Comparison of ENCODE assay signal across 8 cellular contexts in genomic region chr1:161540562-161540945, GRCh38. TPM values are rescaled to one million over a fixed set of nuclear protein-coding genes. Genes with fewer than 3 reads are reported as not detected.
DNase-seq lines count a peak whose midpoint lies in the region; ATAC-seq, FAIRE-seq and TF ChIP-seq lines count a peak whose summit lies in the region.
"Not testable (repeated sequence)": the region's sequence is repeated elsewhere in the genome, so short reads cannot be mapped to it uniquely, and the experiment has no call there.

No MANE protein-coding gene starts in this region.

- peak overlapping the region; percentile 96 for H3K4me3 Mint-ChIP-seq in neural progenitor cell

- H3K4me1 ChIP-seq in right cardiac atrium (ENCODE audit: control insufficient read depth, insufficient read depth, low read length); neural progenitor cell; uterus: not testable (repeated sequence)

- peaks cover 22% of the 10 kb centered on the region for H3K27me3 Mint-ChIP-seq in neural progenitor cell (ENCODE audit: insufficient read depth, low read depth)

- H3K9me3 ChIP-seq in right cardiac atrium (ENCODE audit: control insufficient read depth, low read length); neural progenitor cell (ENCODE audit: low read depth); uterus: not testable (repeated sequence)

- H3K27ac Mint-ChIP-seq in neural progenitor cell = not testable (repeated sequence)

- not testable (repeated sequence) for H3K79me2 ChIP-seq in neural progenitor cell (ENCODE audit: low read depth)

- peak overlapping the region; percentile 71 for H3K4me2 ChIP-seq in neural progenitor cell

- not testable (repeated sequence) for H3K36me3 ChIP-seq in bronchial epithelial cell (ENCODE audit: control insufficient read depth, insufficient read depth, low read length); neural progenitor cell; uterus

- not testable (repeated sequence) for H3K9ac ChIP-seq in neural progenitor cell

- not testable (repeated sequence) for H3K36me3 Mint-ChIP-seq in neural progenitor cell

- 47% methylated on average over 10 of the region's 10 CpGs for WGBS in right cardiac atrium

- not testable (repeated sequence) for H3K27ac ChIP-seq in right cardiac atrium (ENCODE audit: low read length); neural progenitor cell
- H3K27ac ChIP-seq in uterus = peak overlapping the region; percentile 53 to 71

- H3K4me3 ChIP-seq in GM12865 (ENCODE audit: low read depth, low read length) (peak overlapping the region; percentile 39), bronchial epithelial cell (ENCODE audit: low read depth, low read length) (peak overlapping the region; percentile 50), neural progenitor cell (peak overlapping the region; percentile 80), uterus (peak overlapping the region in 1 of 2 donors; percentile 41)
- not testable (repeated sequence) for H3K4me3 ChIP-seq in right cardiac atrium (ENCODE audit: low read length)

- peak; percentile 18 for ATAC-seq in HG02943 (IDR thresholded peaks at IDR 0.05; ENCODE audit: low read depth, unreplicated experiment)
- peak; percentile 12 to 35 for ATAC-seq in right cardiac atrium

- DNase-seq in GM12865 (ENCODE audit: low read depth) (peak; percentile 43), NOMO-1 treated with DMSO at 0.1 percent for 48 hours (lab: John Stamatoyannopoulos, UW; ENCODE audit: unreplicated experiment) (peak; percentile 47), bronchial epithelial cell (ENCODE audit: low read depth) (peak; percentile 60)
- peak; percentile 17 to 29 for DNase-seq in activated CD4-positive, alpha-beta T cell treated with anti-CD3 and anti-CD28 coated beads, Interleukin-2, amount 50 U/mL, for 48 hours
- not testable (repeated sequence) for DNase-seq in right cardiac atrium; neural progenitor cell (ENCODE audit: low spot score); uterus

- intact Hi-C loops in right cardiac atrium (cut with DNase I); uterus (cut with DNase I; ENCODE audit: low total_unique reads): not testable (repeated sequence)

- H3K9me3 Mint-ChIP-seq in neural progenitor cell = not testable (repeated sequence)

- not testable (repeated sequence) for H4K20me1 ChIP-seq in neural progenitor cell (ENCODE audit: low read depth)

- not testable (repeated sequence) for H3F3A ChIP-seq in neural progenitor cell (ENCODE audit: low read depth)

- not testable (repeated sequence) for FAIRE-seq in bronchial epithelial cell (lab: Jason Lieb, UNC)

- TF ChIP-seq POLR2A in uterus (IDR thresholded peaks at IDR 0.05) = not testable (repeated sequence)

- not testable (repeated sequence) for H3K4me1 Mint-ChIP-seq in neural progenitor cell

- not testable (repeated sequence) for TF ChIP-seq CTCF in GM12865 (IDR thresholded peaks at IDR 0.05; ENCODE audit: insufficient read depth, low read depth, low read length, missing control alignments); bronchial epithelial cell (IDR thresholded peaks at IDR 0.05; ENCODE audit: insufficient read depth, low read length, severe bottlenecking); neural progenitor cell (IDR thresholded peaks at IDR 0.05); uterus (IDR thresholded peaks at IDR 0.05)

- H3K27me3 ChIP-seq in bronchial epithelial cell (ENCODE audit: control insufficient read depth, insufficient read depth, low read length); right cardiac atrium (ENCODE audit: control insufficient read depth, insufficient read depth); uterus: not testable (repeated sequence)
- peaks cover 30% of the 10 kb centered on the region for H3K27me3 ChIP-seq in neural progenitor cell

- H2AFZ ChIP-seq in neural progenitor cell (replicated peaks) = not testable (repeated sequence)

RNA-seq across cellular contexts. Expression of gene FCGR3A, which starts 9.1 kb away (rescaled TPM):
- total RNA-seq in bronchial epithelial cell (not detected in 2 replicates), right cardiac atrium (10 to 100 TPM; 42.7 to 73.9 (median 69.1) TPM), neural progenitor cell (ENCODE audit: low replicate concordance) (not detected in 2 replicates), uterus (10 to 100 TPM in 2 of 4 donors, 1 to 10 TPM in 2; 2.2 to 16.2 (median 6.7) TPM)
- 14.6 TPM for polyA plus RNA-seq in right cardiac atrium

RNA-seq across cellular contexts. Expression of gene HSPA6, which starts 16.2 kb away (rescaled TPM):
- total RNA-seq in bronchial epithelial cell = 1.6 and 1.7 TPM in 2 replicates
- 1 to 10 TPM in 3 of 4 donors, under 1 TPM in 1; 0.71 to 3.0 (median 2.1) TPM for total RNA-seq in right cardiac atrium
- polyA plus RNA-seq in right cardiac atrium = 0.75 TPM
- 0.09 TPM in 1 of 2 replicates, not detected in the other for total RNA-seq in neural progenitor cell (ENCODE audit: low replicate concordance)
- 1 to 10 TPM in 1 of 4 donors, under 1 TPM in 2, not detected in 1; 0.55 to 1.2 (median 0.77) TPM for total RNA-seq in uterus

RNA-seq across cellular contexts. Expression of gene FCGR2A, which starts 35.3 kb away (rescaled TPM):
- total RNA-seq in bronchial epithelial cell (not detected in 2 replicates), right cardiac atrium (10 to 100 TPM; 10.3 to 29.5 (median 19.7) TPM), neural progenitor cell (ENCODE audit: low replicate concordance) (0.53 TPM in 1 of 2 replicates, not detected in the other), uterus (10 to 100 TPM; 11.5 to 57.6 (median 20.2) TPM)
- polyA plus RNA-seq in right cardiac atrium = 5.7 TPM
